Comparison of ENCODE assay signal across 8 cellular contexts in genomic region chr15:91224750-91225380, GRCh38.
DNase-seq lines count a peak whose midpoint lies in the region; ATAC-seq, FAIRE-seq and TF ChIP-seq lines count a peak whose summit lies in the region.

No MANE protein-coding gene starts in this region.

- TF ChIP-seq CTCF in OCI-LY7 (conservative IDR thresholded peaks at IDR 0.05; ENCODE audit: low read length) (peak; percentile 77), esophagus squamous epithelium (IDR thresholded peaks at IDR 0.05) (peak in 5 of 6 experiments; percentile 61 to 74 (median 68)), pancreas (IDR thresholded peaks at IDR 0.05) (peak; percentile 41 to 69 (median 60))

- 61 to 63% methylated on average over 7 of the region's 7 CpGs for WGBS in esophagus squamous epithelium, 2 donors
- 49 to 57% methylated on average over 7 of the region's 7 CpGs for WGBS in pancreas, 2 donors

- H3K4me2 ChIP-seq in OCI-LY7 (ENCODE audit: low read length): no peak overlapping the region

- H3K79me2 ChIP-seq in OCI-LY7 (ENCODE audit: insufficient read depth, low read depth, low read length): no peaks in the 10 kb centered on the region

- no peaks in the 10 kb centered on the region for H3K9me2 ChIP-seq in OCI-LY7 (ENCODE audit: insufficient read depth, low read length)

- H3K4me1 ChIP-seq in OCI-LY7 (ENCODE audit: insufficient read depth, low read length, poor library complexity, severe bottlenecking): no peaks in the 10 kb centered on the region
- H3K4me1 ChIP-seq in esophagus squamous epithelium: no peaks in the 10 kb centered on the region
- H3K4me1 ChIP-seq in pancreas: no peaks in the 10 kb centered on the region

- no peak for TF ChIP-seq POLR2A in esophagus squamous epithelium (IDR thresholded peaks at IDR 0.05)

- POLR2A ChIA-PET in OCI-LY7 (lab: Charles Lee): interaction anchor here (1.2 kb wide), 1 partner anchor 11 kb away, joined by 3 read pairs; no protein-coding TSS in a partner anchor

- no peak for FAIRE-seq in pancreas (lab: Jason Lieb, UNC)

- H3K27ac ChIP-seq in OCI-LY7 (ENCODE audit: low read depth, low read length, poor library complexity, severe bottlenecking): no peak overlapping the region
- no peak overlapping the region for H3K27ac ChIP-seq in esophagus squamous epithelium
- H3K27ac ChIP-seq in pancreas: no peak overlapping the region

- H3K4me3 ChIP-seq in OCI-LY7 (ENCODE audit: low read depth, low read length, poor library complexity, severe bottlenecking): no peak overlapping the region
- no peak overlapping the region for H3K4me3 ChIP-seq in esophagus squamous epithelium
- no peak overlapping the region for H3K4me3 ChIP-seq in pancreas

- H3K9me3 ChIP-seq in OCI-LY7 (ENCODE audit: low read length) (no peaks in the 10 kb centered on the region), esophagus squamous epithelium (no peaks in the 10 kb centered on the region), pancreas (no peaks in the 10 kb centered on the region)

- peaks cover 0 to 65% (median 0%) of the 10 kb centered on the region in 4 donors for H3K27me3 ChIP-seq in esophagus squamous epithelium
- no peaks in the 10 kb centered on the region for H3K27me3 ChIP-seq in pancreas

- DNase-seq in DMS153 (lab: John Stamatoyannopoulos, UW): peak; percentile 4
- DNase-seq in HT-29 (ENCODE audit: low spot score): peak; percentile 77
- DNase-seq in OCI-LY7 (ENCODE audit: low spot score): peak; percentile 9
- no peak for DNase-seq in esophagus squamous epithelium (lab: John Stamatoyannopoulos, UW)
- DNase-seq in pancreas: peak in 1 of 6 donors; percentile 39

- ATAC-seq in pancreas (peak in 3 of 4 donors; percentile 86 to 90 (median 87)), GM18873 (IDR thresholded peaks at IDR 0.05; ENCODE audit: low FRiP score, unreplicated experiment) (no peak), HG03354 (IDR thresholded peaks at IDR 0.05; ENCODE audit: poor library complexity, severe bottlenecking, unreplicated experiment) (no peak), GM18502 (IDR thresholded peaks at IDR 0.05; ENCODE audit: poor library complexity, unreplicated experiment) (no peak)

- no TSS peak for BruUV-seq in OCI-LY7 (replicated peaks; lab: Mats Ljungman, UMichigan)

- intact Hi-C loops in OCI-LY7 (cut with micrococcal nuclease; ENCODE audit: unreplicated experiment): loop anchor here (5.0 kb wide), 1 partner anchor 168 kb away; no protein-coding TSS in a partner anchor
- intact Hi-C loops in esophagus squamous epithelium (cut with DNase I): no loop called here
- intact Hi-C loops in pancreas (cut with DNase I): loop anchor here in 2 of 3 donors (5.0 to 10.0 kb wide), 2 partner anchors 168 to 170 kb away; no protein-coding TSS in a partner anchor

- H4K20me1 ChIP-seq in OCI-LY7 (ENCODE audit: insufficient read depth, low read length): no peaks in the 10 kb centered on the region

- no peak overlapping the region for H2AFZ ChIP-seq in OCI-LY7 (ENCODE audit: low read length)

- H3K36me3 ChIP-seq in OCI-LY7 (ENCODE audit: insufficient read depth, low read length): no peaks in the 10 kb centered on the region
- H3K36me3 ChIP-seq in esophagus squamous epithelium: no peaks in the 10 kb centered on the region
- no peaks in the 10 kb centered on the region for H3K36me3 ChIP-seq in pancreas

- CTCF ChIA-PET in OCI-LY7 (lab: Charles Lee; ENCODE audit: unreplicated experiment): no interaction called here

Comparison
In these comparisons a context has a peak if more than half of its experiments do, and no peak if none do; other contexts are left out.
1. ATAC-seq: peak in pancreas (3 of 4); none in GM18873 (single experiment), HG03354 (single experiment) and GM18502 (single experiment).
2. Peak in every context shown above with its lines, with median percentiles within 50 percentile points of each other: CTCF ChIP-seq.